Comparison of ENCODE assay signal across 9 cellular contexts in the genomic region with DNA sequence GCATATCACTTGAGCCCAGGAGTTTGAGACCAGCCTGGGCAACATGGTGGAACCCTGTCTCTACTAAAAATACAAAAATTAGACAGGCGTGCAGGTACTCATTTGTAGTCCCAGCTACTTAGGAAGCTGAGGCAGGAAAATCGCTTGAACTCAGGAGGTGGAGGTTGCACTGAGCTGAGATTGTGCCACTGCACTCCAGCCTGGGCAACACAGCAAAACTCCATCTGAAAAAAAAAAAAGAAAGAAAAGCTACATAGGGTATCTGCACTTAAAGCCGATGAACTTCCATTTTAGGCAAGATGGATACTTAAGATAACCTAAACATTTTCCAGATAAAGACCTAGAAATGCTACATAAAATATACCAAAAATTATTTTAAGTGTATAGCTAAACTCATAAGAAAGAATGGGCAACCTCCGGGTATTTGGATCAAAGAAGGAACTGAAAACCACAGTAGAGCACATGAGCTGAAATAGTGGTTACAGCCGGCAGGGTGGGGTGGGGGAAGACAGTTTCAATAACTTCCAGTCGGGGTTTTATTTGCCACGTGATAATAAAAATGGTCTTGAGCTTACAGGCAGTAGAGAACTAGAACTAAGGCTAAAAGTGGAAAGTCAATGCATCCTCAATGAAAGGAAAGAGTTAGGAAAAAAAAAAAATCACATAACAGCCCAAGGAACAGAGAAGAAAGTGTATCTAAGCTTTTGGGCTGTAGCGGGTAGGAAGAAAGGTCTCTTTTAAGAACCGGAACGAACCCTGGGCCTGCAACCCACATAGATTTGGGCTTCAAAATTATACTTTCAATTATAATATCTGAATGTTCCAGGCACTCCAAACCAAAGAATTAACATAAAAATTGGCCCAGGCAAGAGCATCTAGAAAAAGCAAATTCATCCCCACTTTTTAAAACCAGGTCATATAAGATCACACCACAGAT. TPM values are rescaled to one million over a fixed set of nuclear protein-coding genes. Genes with fewer than 3 reads are reported as not detected.
A peak's percentile ranks its signal among the peaks of the same experiment; 100 is the strongest.
DNase-seq lines count a peak whose midpoint lies in the region; ATAC-seq and TF ChIP-seq lines count a peak whose summit lies in the region.
"Had no signal": no experiment of that assay in that cellular context is flagged by ENCODE, and none has a peak within 500 bp of the region (broad histone marks: within the 10 kb centered on the region; RNA-seq: fewer than 3 reads in every experiment).

No MANE protein-coding gene starts in this region.

- H3K4me1 Mint-ChIP-seq in activated CD8-positive, alpha-beta T cell treated with anti-CD3 and anti-CD28 coated beads, Interleukin-2, amount 10 ng/mL, durations not matched to agents 7 days and 5 days (ENCODE audit: low read depth), result peaks cover 29% of the 10 kb centered on the region

- peak; percentile 77 for ATAC-seq in GM21515 (IDR thresholded peaks at IDR 0.05; ENCODE audit: unreplicated experiment)
- ATAC-seq in activated CD8-positive, alpha-beta T cell treated with anti-CD3 and anti-CD28 coated beads, Interleukin-2, amount 10 ng/mL, durations not matched to agents 7 days and 5 days, result peak; percentile 91

- no peaks in the 10 kb centered on the region for H3K27me3 ChIP-seq in HL-60 (ENCODE audit: insufficient read depth, poor library complexity, severe bottlenecking)
- H3K27me3 ChIP-seq: cardiac muscle cell had no signal

- H3K36me3 Mint-ChIP-seq in activated CD8-positive, alpha-beta T cell treated with anti-CD3 and anti-CD28 coated beads, Interleukin-2, amount 10 ng/mL, durations not matched to agents 7 days and 5 days (ENCODE audit: low read depth), result peaks cover 47% of the 10 kb centered on the region

- no peak overlapping the region for H3K4me3 ChIP-seq in HL-60 (replicated peaks; ENCODE audit: insufficient read depth, low read length)
- H3K4me3 ChIP-seq: cardiac muscle cell had no signal

- DNase-seq in ELR (ENCODE audit: low read depth) (peak; percentile 9), HL-60 (ENCODE audit: low read depth in 1 of 2, low spot score in 1 of 2) (peak; percentile 13 to 72), mucosa of gallbladder (ENCODE audit: low spot score) (peak; percentile 19), cerebellar cortex (ENCODE audit: low spot score) (no peak), 8988T (no peak), NCI-H1436 treated with DMSO at 0.1 percent for 48 hours (lab: John Stamatoyannopoulos, UW) (no peak)
- DNase-seq in activated CD8-positive, alpha-beta T cell treated with anti-CD3 and anti-CD28 coated beads, Interleukin-2, amount 10 ng/mL, durations not matched to agents 7 days and 5 days, result peak; percentile 71

- peak overlapping the region; percentile 56 for H3K4me3 Mint-ChIP-seq in activated CD8-positive, alpha-beta T cell treated with anti-CD3 and anti-CD28 coated beads, Interleukin-2, amount 10 ng/mL, durations not matched to agents 7 days and 5 days

- peak overlapping the region; percentile 58 for H3K27ac Mint-ChIP-seq in activated CD8-positive, alpha-beta T cell treated with anti-CD3 and anti-CD28 coated beads, Interleukin-2, amount 10 ng/mL, durations not matched to agents 7 days and 5 days

- H3K9me3 Mint-ChIP-seq in activated CD8-positive, alpha-beta T cell treated with anti-CD3 and anti-CD28 coated beads, Interleukin-2, amount 10 ng/mL, durations not matched to agents 7 days and 5 days (ENCODE audit: insufficient read depth), result no peaks in the 10 kb centered on the region

- POLR2A ChIA-PET in activated CD8-positive, alpha-beta T cell treated with anti-CD3 and anti-CD28 coated beads, Interleukin-2, amount 10 ng/mL, durations not matched to agents 7 days and 5 days (lab: Charles Lee), result interaction anchor here (0.6 kb wide), 1 partner anchor 136 kb away, joined by 3 read pairs; no protein-coding TSS in a partner anchor

- H3K27ac ChIP-seq in HL-60 (replicated peaks), result no peak overlapping the region
- H3K27ac ChIP-seq: cardiac muscle cell had no signal

- TF ChIP-seq CTCF in HL-60 (IDR thresholded peaks at IDR 0.05; ENCODE audit: insufficient read depth, low read length), result no peak

- CTCF ChIA-PET in activated CD8-positive, alpha-beta T cell treated with anti-CD3 and anti-CD28 coated beads, Interleukin-2, amount 10 ng/mL, durations not matched to agents 7 days and 5 days (lab: Charles Lee), result interaction anchor here (0.9 to 10.8 kb wide), 8 partner anchors 10 to 180 kb away, joined by 3 to 134 read pairs (median 4); no protein-coding TSS in a partner anchor

- H3K27me3 Mint-ChIP-seq in activated CD8-positive, alpha-beta T cell treated with anti-CD3 and anti-CD28 coated beads, Interleukin-2, amount 10 ng/mL, durations not matched to agents 7 days and 5 days (ENCODE audit: low read depth), result peaks cover 34% of the 10 kb centered on the region

RNA-seq across cellular contexts. Expression of gene CFDP1, which starts 53.1 kb away (rescaled TPM):
- total RNA-seq in activated CD8-positive, alpha-beta T cell treated with anti-CD3 and anti-CD28 coated beads, Interleukin-2, amount 10 ng/mL, durations not matched to agents 7 days and 5 days, result 10 to 100 TPM; 38.9 to 41.6 TPM
- total RNA-seq in mucosa of gallbladder, result 45.2 TPM

Comparison
In these comparisons a context has a peak if more than half of its experiments do, and no peak if none do; other contexts are left out.
1. DNase-seq: peak in ELR (single experiment), HL-60 (2 of 2), activated CD8-positive, alpha-beta T cell treated with anti-CD3 and anti-CD28 coated beads, Interleukin-2, amount 10 ng/mL, durations not matched to agents 7 days and 5 days (single experiment) and mucosa of gallbladder (single experiment); none in cerebellar cortex (single experiment), 8988T (single experiment) and NCI-H1436 treated with DMSO at 0.1 percent for 48 hours (single experiment).